In genomic region chr12:34625116-34625515, GRCh38 we compare ENCODE assay signal across 1 cellular context.
TF ChIP-seq lines count a peak whose summit lies in the region.

No MANE protein-coding gene starts in this region.

TF ChIP-seq in GM23338, 12 proteins besides CTCF, POLR2A, EP300 and RAD21 (continued from another document):
- TF ChIP-seq REST (IDR thresholded peaks at IDR 0.05; ENCODE audit: unreplicated experiment) (no peak), NANOG (IDR thresholded peaks at IDR 0.05; ENCODE audit: borderline replicate concordance) (no peak), ZNF114 (CRISPR knock-in tag; IDR thresholded peaks at IDR 0.05) (no peak), STAT1 (IDR thresholded peaks at IDR 0.05; ENCODE audit: unreplicated experiment) (no peak), EZH2 (IDR thresholded peaks at IDR 0.05; ENCODE audit: low read depth, unreplicated experiment) (no peak)
